Comparison of ENCODE assay signal across 27 cellular contexts in the genomic region with DNA sequence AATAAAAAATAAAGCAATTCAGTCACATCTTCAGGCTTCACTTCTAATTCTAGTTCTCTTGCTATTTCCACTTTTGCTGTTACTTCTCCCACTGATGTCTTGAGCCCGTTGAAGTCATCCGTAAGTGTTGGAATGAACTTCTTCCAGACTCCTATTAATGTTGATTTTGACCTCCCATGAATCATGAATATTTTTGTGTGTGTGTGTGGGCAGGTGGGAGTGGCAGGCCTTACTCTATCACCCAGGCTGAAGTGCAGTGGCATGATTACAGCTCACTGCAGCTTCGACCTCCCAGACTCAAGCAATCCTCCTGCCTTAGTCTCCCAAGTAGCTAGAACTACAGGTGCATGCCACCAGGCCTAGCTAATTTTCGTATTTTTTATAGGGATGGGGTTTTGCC.
"Had no signal": no experiment of that assay in that cellular context is flagged by ENCODE, and none has a peak within 500 bp of the region (broad histone marks: within the 10 kb centered on the region; RNA-seq: fewer than 3 reads in every experiment).

No MANE protein-coding gene starts in this region.

- ATAC-seq: activated CD8-positive, alpha-beta T cell treated with anti-CD3 and anti-CD28 coated beads for 36 hours; psoas muscle; stimulated activated naive CD8-positive, alpha-beta T cell treated with anti-CD3 and anti-CD28 coated beads, Interleukin-15, Interleukin-2, amounts not matched to agents 100 U/mL and 50 U/mL, for 24 hours had no signal

- H3K4me1 ChIP-seq: parathyroid adenoma, psoas muscle, testis, transverse colon had no signal

- H3K9me3 Mint-ChIP-seq: activated CD8-positive, alpha-beta T cell treated with anti-CD3 and anti-CD28 coated beads for 36 hours; activated naive CD4-positive, alpha-beta T cell treated with anti-CD3 and anti-CD28 coated beads for 36 hours; activated T-helper 1 cell treated with anti-CD3 and anti-CD28 coated beads, Interleukin-12 subunit alpha, Interleukin-12 subunit beta, Interleukin-2, Interleukin-4 antibody, amounts not matched to agents 30 ng/mL and 10 ng/mL and 1 ng/mL, durations not matched to agents 14 hours and 24 hours and 36 hours; immature natural killer cell; mesothelial cell of epicardium; naive B cell; neural crest cell; T-helper 1 cell treated with Interleukin-12 subunit alpha and Interleukin-12 subunit beta and Interleukin-4 antibody, amounts not matched to agents 30 μg/mL and 1 μg/mL, for 36 hours had no signal

- H3K27ac Mint-ChIP-seq: activated CD8-positive, alpha-beta T cell treated with anti-CD3 and anti-CD28 coated beads for 36 hours; activated naive CD4-positive, alpha-beta T cell treated with anti-CD3 and anti-CD28 coated beads for 36 hours; activated T-helper 1 cell treated with anti-CD3 and anti-CD28 coated beads, Interleukin-12 subunit alpha, Interleukin-12 subunit beta, Interleukin-2, Interleukin-4 antibody, amounts not matched to agents 30 ng/mL and 10 ng/mL and 1 ng/mL, durations not matched to agents 14 hours and 24 hours and 36 hours; immature natural killer cell; mesothelial cell of epicardium; T-helper 1 cell treated with Interleukin-12 subunit alpha and Interleukin-12 subunit beta and Interleukin-4 antibody, amounts not matched to agents 30 μg/mL and 1 μg/mL, for 36 hours had no signal

- FAIRE-seq: colon, endometrium had no signal

- H3K9ac ChIP-seq: parathyroid adenoma had no signal

- H3K27ac ChIP-seq: parathyroid adenoma, psoas muscle, testis, transverse colon had no signal

- H3K4me1 Mint-ChIP-seq: mesothelial cell of epicardium, neural crest cell had no signal

- H3K27me3 Mint-ChIP-seq: activated CD8-positive, alpha-beta T cell treated with anti-CD3 and anti-CD28 coated beads for 36 hours; naive B cell had no signal

- H2AFZ ChIP-seq: parathyroid adenoma had no signal

- H3K4me3 Mint-ChIP-seq: activated CD8-positive, alpha-beta T cell treated with anti-CD3 and anti-CD28 coated beads for 36 hours; activated naive CD4-positive, alpha-beta T cell treated with anti-CD3 and anti-CD28 coated beads for 36 hours; activated T-helper 1 cell treated with anti-CD3 and anti-CD28 coated beads, Interleukin-12 subunit alpha, Interleukin-12 subunit beta, Interleukin-2, Interleukin-4 antibody, amounts not matched to agents 30 ng/mL and 10 ng/mL and 1 ng/mL, durations not matched to agents 14 hours and 24 hours and 36 hours; immature natural killer cell; mesothelial cell of epicardium; naive B cell; neural crest cell; T-helper 1 cell treated with Interleukin-12 subunit alpha and Interleukin-12 subunit beta and Interleukin-4 antibody, amounts not matched to agents 30 μg/mL and 1 μg/mL, for 36 hours had no signal

- H3K9me3 ChIP-seq: psoas muscle, testis, transverse colon had no signal

- H3K27me3 ChIP-seq: testis, transverse colon had no signal

- DNase-seq: activated CD4-positive, alpha-beta T cell treated with anti-CD3 and anti-CD28 coated beads, Interleukin-2, amount 50 U/mL, for 1 hour; activated CD8-positive, alpha-beta T cell treated with anti-CD3 and anti-CD28 coated beads for 36 hours; activated effector memory CD4-positive, alpha-beta T cell treated with anti-CD3 and anti-CD28 coated beads, Interleukin-2, amount 50 U/mL, for 16 hours; activated naive CD4-positive, alpha-beta T cell treated with anti-CD3 and anti-CD28 coated beads for 36 hours; amygdala; dermis blood vessel endothelial cell; effector CD4-positive, alpha-beta T cell; head of caudate nucleus; hypothalamus; immature natural killer cell; naive B cell; occipital lobe; stimulated activated CD4-positive, alpha-beta T cell treated with anti-CD3 and anti-CD28 coated beads, Interleukin-15, amount 100 ng/mL, for 24 hours; stimulated activated CD4-positive, alpha-beta T cell treated with anti-CD3 and anti-CD28 coated beads, Interleukin-2, amount 100 ng/mL, for 24 hours; stimulated activated naive CD8-positive, alpha-beta T cell treated with anti-CD3 and anti-CD28 coated beads, Interleukin-15, Interleukin-2, amounts not matched to agents 100 U/mL and 50 U/mL, for 24 hours; SW 1271; T1000; testis; transverse colon had no signal

- H3K4me3 ChIP-seq: psoas muscle, testis, transverse colon had no signal
